In genomic region chr6:57432919-57433684, GRCh38 we compare ENCODE assay signal across 12 cellular contexts.
A peak's percentile ranks its signal among the peaks of the same experiment; 100 is the strongest.
DNase-seq lines count a peak whose midpoint lies in the region; ATAC-seq and TF ChIP-seq lines count a peak whose summit lies in the region.
"Had no signal": no experiment of that assay in that cellular context is flagged by ENCODE, and none has a peak within 500 bp of the region (broad histone marks: within the 10 kb centered on the region; RNA-seq: fewer than 3 reads in every experiment).

No MANE protein-coding gene starts in this region.

- no peak overlapping the region for H3K4me2 ChIP-seq in fibroblast of lung (ENCODE audit: extremely low read depth, insufficient read depth, low read length)

- H4K20me1 ChIP-seq in fibroblast of lung (ENCODE audit: control insufficient read depth, extremely low read depth, insufficient read depth, low read length), result no peaks in the 10 kb centered on the region

- no peaks in the 10 kb centered on the region for H3K9me3 ChIP-seq in fibroblast of lung (ENCODE audit: control insufficient read depth, insufficient read depth, low read depth, low read length)

- peaks cover 10% of the 10 kb centered on the region for H3K4me1 ChIP-seq in fibroblast of lung (ENCODE audit: control insufficient read depth, extremely low read depth, insufficient read depth, low read length)

- H3K27me3 Mint-ChIP-seq in activated T-cell treated with anti-CD3 and anti-CD28 coated beads, Interleukin-2, amount 50 U/mL, for 4 hours (ENCODE audit: low read depth), result no peaks in the 10 kb centered on the region

- peaks cover 2% of the 10 kb centered on the region for H3K79me2 ChIP-seq in fibroblast of lung (ENCODE audit: control insufficient read depth, insufficient read depth, low read length)

- peak overlapping the region; percentile 71 for H3K27ac ChIP-seq in fibroblast of lung (ENCODE audit: insufficient read depth, low read length)
- H3K27ac ChIP-seq: coronary artery, HL-60 had no signal

- DNase-seq in GM12865 (ENCODE audit: low read depth), result peak; percentile 45
- peak in 1 of 2 donors; percentile 10 for DNase-seq in fibroblast of lung (ENCODE audit: low read depth in 2 of 2)
- DNase-seq in activated T-cell treated with anti-CD3 and anti-CD28 coated beads, Interleukin-2, amount 50 U/mL, for 4 hours, result no peak
- no peak for DNase-seq in hypothalamus (lab: John Stamatoyannopoulos, UW)
- no peak for DNase-seq in stimulated activated naive CD8-positive, alpha-beta T cell treated with anti-CD3 and anti-CD28 coated beads, Interleukin-15, Interleukin-2, amounts not matched to agents 100 U/mL and 50 U/mL, for 24 hours
- DNase-seq in stimulated activated CD4-positive, alpha-beta T cell treated with anti-CD3 and anti-CD28 coated beads, Interleukin-12 subunit alpha, Interleukin-12 subunit beta, amount 100 ng/mL, for 4 hours, result no peak
- DNase-seq: NCI-H2171 treated with DMSO at 0.1 percent for 48 hours had no signal

- H2AFZ ChIP-seq in fibroblast of lung (ENCODE audit: low read length), result no peak overlapping the region

- no peaks in the 10 kb centered on the region for H3K9me3 Mint-ChIP-seq in activated T-cell treated with anti-CD3 and anti-CD28 coated beads, Interleukin-2, amount 50 U/mL, for 4 hours
- H3K9me3 Mint-ChIP-seq: neural crest cell had no signal

- H3K4me1 Mint-ChIP-seq in activated T-cell treated with anti-CD3 and anti-CD28 coated beads, Interleukin-2, amount 50 U/mL, for 4 hours (ENCODE audit: low read depth), result peaks cover 22% of the 10 kb centered on the region

- H3K4me3 ChIP-seq in GM12865 (ENCODE audit: low read depth, low read length) (no peak overlapping the region), fibroblast of lung (replicated peaks in 1 of 4; ENCODE audit: control extremely low read depth in 1 of 4, insufficient read depth in 1 of 4, low read depth in 3 of 4, low read length in 4 of 4) (no peak overlapping the region)
- H3K4me3 ChIP-seq: coronary artery had no signal

- no peaks in the 10 kb centered on the region for H3K27me3 ChIP-seq in fibroblast of lung (ENCODE audit: control insufficient read depth, insufficient read depth, low read length)

- TF ChIP-seq CTCF in GM12865 (IDR thresholded peaks at IDR 0.05; ENCODE audit: insufficient read depth, low read depth, low read length, missing control alignments), result no peak
- TF ChIP-seq CTCF in fibroblast of lung (conservative IDR thresholded peaks at IDR 0.05 in 1 of 2, IDR thresholded peaks at IDR 0.05 in 1 of 2; ENCODE audit: low read depth in 1 of 2, low read length in 2 of 2), result no peak

- no peak overlapping the region for H3K4me3 Mint-ChIP-seq in activated T-cell treated with anti-CD3 and anti-CD28 coated beads, Interleukin-2, amount 50 U/mL, for 4 hours
- H3K4me3 Mint-ChIP-seq: neural crest cell had no signal

- peaks cover 6% of the 10 kb centered on the region for H3K36me3 Mint-ChIP-seq in activated T-cell treated with anti-CD3 and anti-CD28 coated beads, Interleukin-2, amount 50 U/mL, for 4 hours (ENCODE audit: insufficient read depth)

- H3K9ac ChIP-seq in fibroblast of lung (ENCODE audit: insufficient read depth, low read length), result no peak overlapping the region

- H3K36me3 ChIP-seq in fibroblast of lung (ENCODE audit: control insufficient read depth, insufficient read depth, low read length), result no peaks in the 10 kb centered on the region

- ATAC-seq in GM21447 (IDR thresholded peaks at IDR 0.05; ENCODE audit: unreplicated experiment), result peak; percentile 68
- peak; percentile 61 for ATAC-seq in HG03457 (IDR thresholded peaks at IDR 0.05; ENCODE audit: unreplicated experiment)
- no peak for ATAC-seq in activated T-cell treated with anti-CD3 and anti-CD28 coated beads, Interleukin-2, amount 50 U/mL, for 4 hours
- ATAC-seq in stimulated activated naive CD8-positive, alpha-beta T cell treated with anti-CD3 and anti-CD28 coated beads, Interleukin-15, Interleukin-2, amounts not matched to agents 100 U/mL and 50 U/mL, for 24 hours, result no peak

Comparison
In these comparisons a context has a peak if more than half of its experiments do, and no peak if none do; other contexts are left out.
1. ATAC-seq: peak in GM21447 (single experiment) and HG03457 (single experiment); none in activated T-cell treated with anti-CD3 and anti-CD28 coated beads, Interleukin-2, amount 50 U/mL, for 4 hours (0 of 2) and stimulated activated naive CD8-positive, alpha-beta T cell treated with anti-CD3 and anti-CD28 coated beads, Interleukin-15, Interleukin-2, amounts not matched to agents 100 U/mL and 50 U/mL, for 24 hours (single experiment).